ENCODE assay signal across 9 cellular contexts in the genomic region with DNA sequence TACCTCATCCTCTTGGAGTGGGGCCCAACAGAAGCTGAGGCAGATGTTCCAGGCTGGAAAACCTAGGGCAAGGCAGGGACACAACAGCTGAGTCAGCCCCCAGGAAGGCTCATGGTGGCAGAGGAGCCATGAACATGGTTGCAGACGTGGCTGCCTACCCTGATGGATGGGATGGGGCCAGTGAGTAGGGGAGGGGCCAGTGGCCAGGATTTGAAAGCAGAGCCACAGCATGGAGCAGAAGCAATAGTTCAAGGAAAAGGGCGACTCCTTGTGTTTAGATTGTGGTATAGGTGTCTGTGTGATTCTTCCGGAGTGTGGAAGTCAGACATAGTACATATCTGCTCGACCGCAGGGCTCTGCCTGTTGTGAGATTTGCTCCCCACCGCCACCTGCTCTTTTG. TPM values are rescaled to one million over a fixed set of nuclear protein-coding genes. Genes with fewer than 3 reads are reported as not detected.
DNase-seq lines count a peak whose midpoint lies in the region; ATAC-seq, FAIRE-seq and TF ChIP-seq lines count a peak whose summit lies in the region.
"Had no signal": no experiment of that assay in that cellular context is flagged by ENCODE, and none has a peak within 500 bp of the region (broad histone marks: within the 10 kb centered on the region; RNA-seq: fewer than 3 reads in every experiment).

No MANE protein-coding gene starts in this region.

- no peaks in the 10 kb centered on the region for H3K4me1 ChIP-seq in endodermal cell (ENCODE audit: control insufficient read depth, insufficient read depth, low read length)

- no peak overlapping the region for H3K27ac ChIP-seq in endodermal cell (ENCODE audit: low read depth, low read length)
- H3K27ac ChIP-seq: SK-N-MC had no signal

- H3K9me3 Mint-ChIP-seq in endodermal cell: no peaks in the 10 kb centered on the region

- no peak overlapping the region for H3K4me3 Mint-ChIP-seq in endodermal cell

- no peak overlapping the region for H3K9ac ChIP-seq in endodermal cell (ENCODE audit: extremely low read depth, low read length, poor library complexity, severe bottlenecking)

- FAIRE-seq in RCC 7860 (lab: Jason Lieb, UNC): no peak

- H3K9me3 ChIP-seq in endodermal cell (ENCODE audit: control insufficient read depth, low read length): no peaks in the 10 kb centered on the region

- no peak overlapping the region for H3K4me3 ChIP-seq in endodermal cell (ENCODE audit: low read length)
- H3K4me3 ChIP-seq: SK-N-MC had no signal

- H3K36me3 Mint-ChIP-seq in endodermal cell (ENCODE audit: low read depth): peaks cover 2% of the 10 kb centered on the region

- WGBS in endodermal cell (ENCODE audit: insufficient coverage in 1 of 2, insufficient read length in 1 of 2), 2 experiments: 88 to 91% methylated on average over 6 of the region's 6 CpGs

- no peak for ATAC-seq in HG02759 (IDR thresholded peaks at IDR 0.05; ENCODE audit: unreplicated experiment)

- no peaks in the 10 kb centered on the region for H3K27me3 ChIP-seq in endodermal cell (ENCODE audit: control insufficient read depth, insufficient read depth, low read length, poor library complexity, severe bottlenecking)

- no peak overlapping the region for H3K27ac Mint-ChIP-seq in endodermal cell

- peaks cover 16% of the 10 kb centered on the region for H3K4me1 Mint-ChIP-seq in endodermal cell

- H3K36me3 ChIP-seq in endodermal cell (ENCODE audit: control insufficient read depth, insufficient read depth, low read length): peaks cover 5% of the 10 kb centered on the region

- no peaks in the 10 kb centered on the region for H3K27me3 Mint-ChIP-seq in endodermal cell (ENCODE audit: insufficient read depth)

- DNase-seq in SIG-M5 treated with dmso at 0.1 percent for 504 hours (lab: John Stamatoyannopoulos, UW; ENCODE audit: unreplicated experiment): peak; percentile 34
- no peak for DNase-seq in SIG-M5 (lab: John Stamatoyannopoulos, UW)
- peak; percentile 45 for DNase-seq in RCC 7860 (ENCODE audit: low spot score)
- DNase-seq in endodermal cell: peak; percentile 74
- DNase-seq in stimulated activated CD4-positive, alpha-beta T cell treated with anti-CD3 and anti-CD28 coated beads, Interleukin-4, amount 100 ng/mL, for 1 hour: peak; percentile 21
- DNase-seq in NK-92 treated with Interleukin-12 subunit alpha and Interleukin-12 subunit beta, amount 100 ng/mL, for 24 hours (lab: John Stamatoyannopoulos, UW): no peak
- no peak for DNase-seq in amniotic stem cell (lab: John Stamatoyannopoulos, UW)

- peak; percentile 76 for TF ChIP-seq CTCF in endodermal cell (conservative IDR thresholded peaks at IDR 0.05)

RNA-seq across cellular contexts. Expression of gene PXYLP1, which starts 24.2 kb away (rescaled TPM):
- total RNA-seq in endodermal cell: 10 to 100 TPM; 37.7 to 53.6 TPM
- 28.7 TPM for polyA plus RNA-seq in endodermal cell (2013, experiment 1 of 2)
- polyA plus RNA-seq in endodermal cell (2013, experiment 2 of 2): 23.8 TPM

Comparison
In these comparisons a context has a peak if more than half of its experiments do, and no peak if none do; other contexts are left out.
1. DNase-seq: peak in SIG-M5 treated with dmso at 0.1 percent for 504 hours (single experiment), RCC 7860 (single experiment), endodermal cell (single experiment) and stimulated activated CD4-positive, alpha-beta T cell treated with anti-CD3 and anti-CD28 coated beads, Interleukin-4, amount 100 ng/mL, for 1 hour (single experiment); none in SIG-M5 (single experiment), NK-92 treated with Interleukin-12 subunit alpha and Interleukin-12 subunit beta, amount 100 ng/mL, for 24 hours (single experiment) and amniotic stem cell (single experiment).